ENCODE assay signal across 13 cellular contexts in genomic region chr11:80156062-80156461, GRCh38.
"Had no signal": no experiment of that assay in that cellular context is flagged by ENCODE, and none has a peak within 500 bp of the region (broad histone marks: within the 10 kb centered on the region; RNA-seq: fewer than 3 reads in every experiment).

No MANE protein-coding gene starts in this region.

- H3K4me2 ChIP-seq: PC-9, SK-N-SH had no signal

- H3K4me1 ChIP-seq: SJSA1 had no signal

- H2AFZ ChIP-seq: PC-9 had no signal

- ATAC-seq: Right ventricle myocardium inferior had no signal

- H3K36me3 ChIP-seq: MG63, SJSA1 had no signal

- H3K9ac ChIP-seq: SK-N-SH had no signal

- H3K9me3 Mint-ChIP-seq: T-helper 1 cell treated with Interleukin-12 subunit alpha and Interleukin-12 subunit beta and Interleukin-4 antibody, amounts not matched to agents 30 μg/mL and 1 μg/mL, for 36 hours had no signal

- H3K9me3 ChIP-seq: MG63, SJSA1, SK-N-SH had no signal

- DNase-seq: MG63, NCI-H1048, NCI-H1436, NCI-H1694, NCI-H2227 treated with DMSO at 0.1 percent for 48 hours, NCI-H524 treated with DMSO at 0.1 percent for 48 hours, PC-9, T-helper 1 cell had no signal

- H3K27ac Mint-ChIP-seq: T-helper 1 cell treated with Interleukin-12 subunit alpha and Interleukin-12 subunit beta and Interleukin-4 antibody, amounts not matched to agents 30 μg/mL and 1 μg/mL, for 36 hours had no signal

- H3K27ac ChIP-seq: PC-9, RWPE1, SJSA1 had no signal

- H3K4me3 ChIP-seq: MG63, PC-9, SJSA1 had no signal

- H3K4me3 Mint-ChIP-seq: T-helper 1 cell treated with Interleukin-12 subunit alpha and Interleukin-12 subunit beta and Interleukin-4 antibody, amounts not matched to agents 30 μg/mL and 1 μg/mL, for 36 hours had no signal

- H3K27me3 ChIP-seq: MG63, SJSA1 had no signal
